Comparison of ENCODE assay signal across 2 cellular contexts in genomic region chr10:59177862-59178235, GRCh38.
TF ChIP-seq lines count a peak whose summit lies in the region.

No MANE protein-coding gene starts in this region.

TF ChIP-seq in HepG2, 621 proteins besides CTCF, POLR2A, EP300 and RAD21 (continued from another document):
- TF ChIP-seq SMARCE1 (IDR thresholded peaks at IDR 0.05; ENCODE audit: borderline replicate concordance) (no peak), KAT7 (CRISPR knock-in tag; IDR thresholded peaks at IDR 0.05; ENCODE audit: borderline replicate concordance) (0 out of 2 replicates have a peak, but pooled peaks have one; percentile 24), HNRNPUL1 (IDR thresholded peaks at IDR 0.05; ENCODE audit: low read depth, low read length) (peak; percentile 25; the same call in 1 of the 2 replicates), SRSF4 (IDR thresholded peaks at IDR 0.05; ENCODE audit: low read depth, low read length, poor library complexity, severe bottlenecking) (peak; percentile 36), ZNF207 (IDR thresholded peaks at IDR 0.05; ENCODE audit: borderline replicate concordance) (no peak)

TF ChIP-seq in GM12891, 5 proteins besides CTCF, POLR2A, EP300 and RAD21:
- TF ChIP-seq TAF1 (IDR thresholded peaks at IDR 0.05; ENCODE audit: low read depth, low read length) (no peak), POLR2AphosphoS5 (IDR thresholded peaks at IDR 0.05; ENCODE audit: low read depth, low read length) (no peak), PAX5 (IDR thresholded peaks at IDR 0.05; ENCODE audit: insufficient read depth, low read length, severe bottlenecking) (no peak)
